Comparison of ENCODE assay signal across 16 cellular contexts in the genomic region with DNA sequence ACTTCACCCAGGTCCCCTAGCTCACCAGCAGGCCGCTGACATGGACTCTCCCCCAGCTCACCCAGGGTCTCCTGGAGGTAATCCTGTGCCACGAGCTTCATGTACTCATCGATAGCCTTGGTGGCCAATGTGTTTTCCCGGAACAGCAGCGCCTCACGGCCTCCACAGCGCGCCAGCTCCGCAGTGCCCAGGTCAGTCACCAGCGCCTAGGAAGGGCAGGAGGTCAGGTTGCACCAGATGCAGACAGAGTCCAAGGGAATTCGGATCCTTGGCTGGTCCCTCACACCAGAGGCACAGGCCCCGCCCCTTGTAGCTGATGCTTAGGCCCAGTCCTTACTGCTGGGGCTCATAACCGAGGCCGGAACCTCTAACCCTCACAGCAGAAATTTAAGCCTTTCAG. TPM values are rescaled to one million over a fixed set of nuclear protein-coding genes. Genes with fewer than 3 reads are reported as not detected.
DNase-seq lines count a peak whose midpoint lies in the region; ATAC-seq and TF ChIP-seq lines count a peak whose summit lies in the region.
"Had no signal": no experiment of that assay in that cellular context is flagged by ENCODE, and none has a peak within 500 bp of the region (broad histone marks: within the 10 kb centered on the region; RNA-seq: fewer than 3 reads in every experiment).

No MANE protein-coding gene starts in this region.

- H3K4me1 Mint-ChIP-seq in GM23338 (peaks cover 13% of the 10 kb centered on the region; the same call in 1 of the 3 replicates), CD14-positive monocyte (no peaks in the 10 kb centered on the region), nephron progenitor cell (peaks cover 10% of the 10 kb centered on the region)

- H3K9me3 ChIP-seq in NT2/D1 (ENCODE audit: insufficient read depth, low read length), result no peaks in the 10 kb centered on the region
- H3K9me3 ChIP-seq in neuronal stem cell (replicated peaks in 1 of 2; ENCODE audit: control insufficient read depth in 2 of 2, insufficient read depth in 1 of 2, low read depth in 1 of 2, low read length in 2 of 2), result peaks cover 0 to 2% of the 10 kb centered on the region in 2 donors
- H3K9me3 ChIP-seq: MG63, Peyer's patch had no signal

- H3K27me3 ChIP-seq in GM23338 (ENCODE audit: insufficient read depth) (peaks cover 81% of the 10 kb centered on the region), NT2/D1 (ENCODE audit: insufficient read depth, insufficient read length) (peaks cover 81% of the 10 kb centered on the region), neuronal stem cell (ENCODE audit: control insufficient read depth in 3 of 3, insufficient read depth in 3 of 3, low read depth in 1 of 3, low read length in 3 of 3) (peaks cover 24 to 84% (median 75%) of the 10 kb centered on the region in 3 experiments)

- H3K9me3 Mint-ChIP-seq in GM23338 (peaks cover 4% of the 10 kb centered on the region; the same call in 2 of the 3 replicates), CD14-positive monocyte (peaks cover 0 to 9% (median 5%) of the 10 kb centered on the region in 7 donors), nephron progenitor cell (no peaks in the 10 kb centered on the region)

- in situ Hi-C loops in KBM-7 (cut with MboI; ENCODE audit: low pct_unique_long_range_greater_than_20kb, low sequenced_read_pairs), result no loop called here

- no peak overlapping the region for H2AK5ac ChIP-seq in neuronal stem cell (ENCODE audit: low read depth, low read length)

- no peak overlapping the region for H2BK15ac ChIP-seq in neuronal stem cell (ENCODE audit: low read length)

- DNase-seq in GM23338 (ENCODE audit: low spot score), result no peak
- no peak for DNase-seq in NT2/D1 (ENCODE audit: low read depth, low spot score)
- peak; percentile 16 for DNase-seq in epidermal melanocyte (ENCODE audit: insufficient read length, low spot score)
- DNase-seq in neuronal stem cell (ENCODE audit: low spot score), result no peak
- DNase-seq in KBM-7, result no peak
- DNase-seq in hippocampal formation (lab: John Stamatoyannopoulos, UW), result no peak
- no peak for DNase-seq in CD14-positive monocyte (ENCODE audit: low spot score)
- no peak for DNase-seq in nephron progenitor cell
- DNase-seq: DMS 273 treated with DMSO at 0.1 percent for 48 hours, MG63, NCI-H1092 treated with DMSO at 0.1 percent for 48 hours, NCI-H446 treated with DMSO at 0.1 percent for 48 hours, SHP77 treated with DMSO at 0.1 percent for 48 hours had no signal

- intact Hi-C loops in CD14-positive monocyte (cut with micrococcal nuclease), result no loop called here

- peak overlapping the region; percentile 88; the same call in 1 of the 2 replicates for H2AFZ ChIP-seq in GM23338
- no peak overlapping the region for H2AFZ ChIP-seq in neuronal stem cell (ENCODE audit: low read length)

- H3K4me1 ChIP-seq in GM23338 (ENCODE audit: insufficient read depth) (peaks cover 15% of the 10 kb centered on the region), NT2/D1 (ENCODE audit: insufficient read depth, insufficient read length) (peaks cover 25% of the 10 kb centered on the region), neuronal stem cell (ENCODE audit: control insufficient read depth in 2 of 2, insufficient read depth in 1 of 2, low read depth in 1 of 2, low read length in 2 of 2) (peaks cover 7% of the 10 kb centered on the region in 2 donors)

- H4K8ac ChIP-seq in neuronal stem cell (ENCODE audit: low read depth, low read length), result no peak overlapping the region

- peak overlapping the region; percentile 82 for H3K4me2 ChIP-seq in GM23338
- peak overlapping the region; percentile 52 for H3K4me2 ChIP-seq in neuronal stem cell (ENCODE audit: insufficient read depth, low read length, poor library complexity, severe bottlenecking)

- H3K27ac ChIP-seq in GM23338 (ENCODE audit: low read depth), result no peak overlapping the region
- H3K27ac ChIP-seq in neuronal stem cell (replicated peaks; ENCODE audit: low read length), result no peak overlapping the region
- H3K27ac ChIP-seq: Peyer's patch had no signal

- H4K91ac ChIP-seq in neuronal stem cell (ENCODE audit: low read depth, low read length, poor library complexity), result no peak overlapping the region

- no CpG with 5 or more reads among the region's 14 CpGs for WGBS in neuronal stem cell (ENCODE audit: extremely low coverage in 2 of 2, insufficient read length in 2 of 2, insufficient replicate concordance in 1 of 2), 2 donors

- H3K14ac ChIP-seq in neuronal stem cell (ENCODE audit: low read length), result no peak overlapping the region

- TF ChIP-seq CTCF in GM23338 (conservative IDR thresholded peaks at IDR 0.05; ENCODE audit: low read depth in 2 of 2) (no peak), CD14-positive monocyte (IDR thresholded peaks at IDR 0.05) (no peak), nephron progenitor cell (IDR thresholded peaks at IDR 0.05) (no peak)

- no peak for ATAC-seq in GM23338

- H4K20me1 ChIP-seq in GM23338 (replicated peaks; ENCODE audit: insufficient read depth), result no peaks in the 10 kb centered on the region

- H3K27ac Mint-ChIP-seq in GM23338 (no peak overlapping the region), CD14-positive monocyte (no peak overlapping the region), nephron progenitor cell (no peak overlapping the region)

- H3K36me3 Mint-ChIP-seq in GM23338 (ENCODE audit: low read depth), result no peaks in the 10 kb centered on the region; the same call in 2 of the 3 replicates
- peaks cover 65 to 70% of the 10 kb centered on the region in 2 donors for H3K36me3 Mint-ChIP-seq in CD14-positive monocyte
- H3K36me3 Mint-ChIP-seq in nephron progenitor cell (ENCODE audit: low read depth), result no peaks in the 10 kb centered on the region

- H3F3A ChIP-seq in GM23338 (replicated peaks; ENCODE audit: low read depth), result 0 out of 2 replicates have a peak, but pooled peaks cover 12% of the 10 kb centered on the region

- no peak overlapping the region for H2BK12ac ChIP-seq in neuronal stem cell (ENCODE audit: low read length)

- H3K9me2 ChIP-seq in GM23338 (ENCODE audit: insufficient read depth), result no peaks in the 10 kb centered on the region

- peaks cover 68% of the 10 kb centered on the region for H3K27me3 Mint-ChIP-seq in GM23338 (ENCODE audit: insufficient read depth, low read depth, poor library complexity)
- peaks cover 0 to 3% (median 0%) of the 10 kb centered on the region in 3 donors for H3K27me3 Mint-ChIP-seq in CD14-positive monocyte (ENCODE audit: low read depth in 3 of 3)
- peaks cover 92% of the 10 kb centered on the region for H3K27me3 Mint-ChIP-seq in nephron progenitor cell (ENCODE audit: low read depth, poor library complexity)

- no peak overlapping the region for H2BK5ac ChIP-seq in neuronal stem cell (ENCODE audit: low read length)

- no peak overlapping the region for H3K23ac ChIP-seq in neuronal stem cell (ENCODE audit: low read depth, low read length, poor library complexity)

- H3K79me1 ChIP-seq in neuronal stem cell (ENCODE audit: low read depth, low read length), result no peaks in the 10 kb centered on the region

- H3K9ac ChIP-seq in NT2/D1 (ENCODE audit: insufficient read length, low read depth) (peak overlapping the region; percentile 15), neuronal stem cell (ENCODE audit: low read depth, low read length, poor library complexity) (no peak overlapping the region)

- H3K4me3 Mint-ChIP-seq in GM23338, result peak overlapping the region; percentile 58
- no peak overlapping the region for H3K4me3 Mint-ChIP-seq in CD14-positive monocyte
- H3K4me3 Mint-ChIP-seq in nephron progenitor cell, result no peak overlapping the region

- H3K36me3 ChIP-seq in GM23338 (ENCODE audit: insufficient read depth), result no peaks in the 10 kb centered on the region
- no peaks in the 10 kb centered on the region for H3K36me3 ChIP-seq in NT2/D1 (ENCODE audit: insufficient read depth, insufficient read length, low read length)
- no peaks in the 10 kb centered on the region for H3K36me3 ChIP-seq in neuronal stem cell (replicated peaks in 1 of 2; ENCODE audit: control insufficient read depth in 2 of 2, insufficient read depth in 2 of 2, low read length in 2 of 2)
- H3K36me3 ChIP-seq: MG63, Peyer's patch had no signal

- H2BK120ac ChIP-seq in neuronal stem cell (ENCODE audit: low read depth, low read length), result no peak overlapping the region

- H3K4ac ChIP-seq in neuronal stem cell (ENCODE audit: low read length), result no peak overlapping the region

- no peaks in the 10 kb centered on the region for H3K79me2 ChIP-seq in GM23338 (replicated peaks; ENCODE audit: insufficient read depth)

- H3K4me3 ChIP-seq in GM23338 (peak overlapping the region; percentile 68), NT2/D1 (ENCODE audit: insufficient read length, low read depth) (peak overlapping the region; percentile 49), neuronal stem cell (ENCODE audit: low read length in 2 of 2) (no peak overlapping the region)
- H3K4me3 ChIP-seq: MG63 had no signal

- H3K18ac ChIP-seq in neuronal stem cell (ENCODE audit: low read length), result no peak overlapping the region

RNA-seq across cellular contexts. Expression of a gene that starts 6.7 kb away (rescaled TPM):
- 29.0 and 39.5 TPM in 2 replicates for total RNA-seq in GM23338 (2014; rRNA removed; shearing (Covaris generic))
- polyA plus RNA-seq in GM23338 (2016; fragmentation: Nextera tagmentation; extraction: Ambion mirVana) (8.9 and 10.3 TPM in 2 replicates), CD14-positive monocyte (under 1 TPM; 0.47 to 0.51 TPM)
- polyA plus RNA-seq in neuronal stem cell (2013, experiment 1 of 2), result 35.1 TPM
- polyA plus RNA-seq in neuronal stem cell (2013, experiment 2 of 2), result 35.0 TPM

RNA-seq across cellular contexts. Expression of a gene that starts 7.9 kb away (rescaled TPM):
- 1.3 and 1.9 TPM in 2 replicates for total RNA-seq in GM23338 (2014; rRNA removed; shearing (Covaris generic))
- polyA plus RNA-seq in GM23338 (2016; fragmentation: Nextera tagmentation; extraction: Ambion mirVana) (1.6 and 1.8 TPM in 2 replicates), CD14-positive monocyte (10 to 100 TPM in 1 of 2 donors, 1 to 10 TPM in 1; 4.5 to 13.6 TPM)
- polyA plus RNA-seq in neuronal stem cell (2013, experiment 1 of 2), result 0.04 TPM
- 0.06 TPM for polyA plus RNA-seq in neuronal stem cell (2013, experiment 2 of 2)
- total RNA-seq: Daoy had no signal
- polyA plus RNA-seq: BJ had no signal

RNA-seq across cellular contexts. Expression of a gene that starts 22.9 kb away (rescaled TPM):
- total RNA-seq in GM23338 (2014; rRNA removed; shearing (Covaris generic)), result not detected in 2 replicates
- not detected in 2 replicates for polyA plus RNA-seq in GM23338 (2016; fragmentation: Nextera tagmentation; extraction: Ambion mirVana)
- polyA plus RNA-seq in neuronal stem cell (2013, experiment 1 of 2), result not detected
- polyA plus RNA-seq in neuronal stem cell (2013, experiment 2 of 2), result not detected
- under 1 TPM; 0.15 to 0.32 TPM for polyA plus RNA-seq in CD14-positive monocyte
- total RNA-seq: Peyer's patch had no signal
- polyA plus RNA-seq: BJ had no signal

RNA-seq across cellular contexts. Expression of a gene that starts 37.7 kb away (rescaled TPM):
- total RNA-seq in GM23338 (2014; rRNA removed; shearing (Covaris generic)), result 143 and 165 TPM in 2 replicates
- polyA plus RNA-seq in GM23338 (2016; fragmentation: Nextera tagmentation; extraction: Ambion mirVana), result 72.2 and 78.8 TPM in 2 replicates
- 180 TPM for polyA plus RNA-seq in neuronal stem cell (2013, experiment 1 of 2)
- 175 TPM for polyA plus RNA-seq in neuronal stem cell (2013, experiment 2 of 2)
- polyA plus RNA-seq in CD14-positive monocyte, result 10 to 100 TPM; 21.4 to 39.0 TPM

RNA-seq across cellular contexts. Expression of a gene that starts 51.9 kb away (rescaled TPM):
- total RNA-seq in GM23338 (2014; rRNA removed; shearing (Covaris generic)), result 0.19 and 1.5 TPM in 2 replicates
- polyA plus RNA-seq in GM23338 (2016; fragmentation: Nextera tagmentation; extraction: Ambion mirVana) (0.24 and 0.35 TPM in 2 replicates), CD14-positive monocyte (under 1 TPM; 0.08 to 0.33 TPM)
- 0.26 TPM for polyA plus RNA-seq in neuronal stem cell (2013, experiment 1 of 2)
- polyA plus RNA-seq in neuronal stem cell (2013, experiment 2 of 2), result 0.19 TPM
- total RNA-seq: Peyer's patch had no signal
- polyA plus RNA-seq: BJ had no signal

Comparison
In these comparisons a context has a peak if more than half of its experiments do, and no peak if none do; other contexts are left out.
1. H3K4me3 ChIP-seq: peak in GM23338 (single experiment) and NT2/D1 (single experiment); none in neuronal stem cell (0 of 2).